In genomic region chr5:74206571-74207550, GRCh38 we compare ENCODE assay signal across 9 cellular contexts.
A peak's percentile ranks its signal among the peaks of the same experiment; 100 is the strongest.
DNase-seq lines count a peak whose midpoint lies in the region; ATAC-seq, FAIRE-seq and TF ChIP-seq lines count a peak whose summit lies in the region.
"Had no signal": no experiment of that assay in that cellular context is flagged by ENCODE, and none has a peak within 500 bp of the region (broad histone marks: within the 10 kb centered on the region; RNA-seq: fewer than 3 reads in every experiment).

No MANE protein-coding gene starts in this region.

- no peak for ATAC-seq in GM18511 (IDR thresholded peaks at IDR 0.05; ENCODE audit: unreplicated experiment)
- no peak for ATAC-seq in GM19452 (IDR thresholded peaks at IDR 0.05; ENCODE audit: unreplicated experiment)

- no peaks in the 10 kb centered on the region for H3K36me3 Mint-ChIP-seq in nephron (ENCODE audit: low read depth)
- H3K36me3 Mint-ChIP-seq: memory B cell had no signal

- no peaks in the 10 kb centered on the region for H3K9me2 ChIP-seq in MM.1S (replicated peaks; ENCODE audit: insufficient read depth, low read length)

- H3K9me3 ChIP-seq in MM.1S (replicated peaks; ENCODE audit: insufficient read depth, low read length): no peaks in the 10 kb centered on the region

- no peak for FAIRE-seq in GM19239 (lab: Jason Lieb, UNC)

- no peak overlapping the region for H3K9ac ChIP-seq in MM.1S (ENCODE audit: low read length)

- no peak overlapping the region for H3K4me3 ChIP-seq in MM.1S (ENCODE audit: low read length)

- peak; percentile 95 for DNase-seq in DMS153 (lab: John Stamatoyannopoulos, UW)
- peak; percentile 75 for DNase-seq in NCI-H2171 (lab: John Stamatoyannopoulos, UW)
- peak; percentile 31 for DNase-seq in cerebellar cortex (ENCODE audit: low spot score)
- DNase-seq in MM.1S: no peak
- DNase-seq in GM19239 (ENCODE audit: insufficient read length, low spot score): no peak

- H3K27me3 Mint-ChIP-seq in nephron (ENCODE audit: low read depth): no peaks in the 10 kb centered on the region

- no peaks in the 10 kb centered on the region for H4K20me1 ChIP-seq in MM.1S (ENCODE audit: insufficient read depth, low read length)

- H3K4me2 ChIP-seq in MM.1S (ENCODE audit: low read depth, low read length): no peak overlapping the region

- TF ChIP-seq CTCF in nephron (IDR thresholded peaks at IDR 0.05; ENCODE audit: unreplicated experiment in 3 of 3): no peak
- TF ChIP-seq CTCF in MM.1S (IDR thresholded peaks at IDR 0.05; ENCODE audit: low read length): no peak

- H3K4me1 ChIP-seq in MM.1S (ENCODE audit: low read length): no peaks in the 10 kb centered on the region

- no peaks in the 10 kb centered on the region for H3F3A ChIP-seq in MM.1S (ENCODE audit: insufficient read depth, low read length)

- no peaks in the 10 kb centered on the region for H3K79me2 ChIP-seq in MM.1S (ENCODE audit: low read length)

- no peak overlapping the region for H3K27ac ChIP-seq in MM.1S (ENCODE audit: low read length)

- peak overlapping the region in 1 of 3 experiments; percentile 14 for H3K4me3 Mint-ChIP-seq in nephron
- H3K4me3 Mint-ChIP-seq: memory B cell had no signal

- H3K4me1 Mint-ChIP-seq in nephron: peaks cover 28% of the 10 kb centered on the region
- H3K4me1 Mint-ChIP-seq: memory B cell had no signal

- H3K9me3 Mint-ChIP-seq in nephron: no peaks in the 10 kb centered on the region
- H3K9me3 Mint-ChIP-seq: memory B cell had no signal

- H3K27me3 ChIP-seq in MM.1S (replicated peaks; ENCODE audit: insufficient read depth, low read length): no peaks in the 10 kb centered on the region

- H3K36me3 ChIP-seq in MM.1S (replicated peaks; ENCODE audit: insufficient read depth, low read length): no peaks in the 10 kb centered on the region

- peak overlapping the region; percentile 41 to 85 (median 83) for H3K27ac Mint-ChIP-seq in nephron
- H3K27ac Mint-ChIP-seq: memory B cell had no signal

- no peak overlapping the region for H2AFZ ChIP-seq in MM.1S (ENCODE audit: low read length)

Comparison
In these comparisons a context has a peak if more than half of its experiments do, and no peak if none do; other contexts are left out.
1. DNase-seq: peak in DMS153 (single experiment), NCI-H2171 (single experiment) and cerebellar cortex (single experiment); none in MM.1S (single experiment) and GM19239 (single experiment).